In the genomic region with DNA sequence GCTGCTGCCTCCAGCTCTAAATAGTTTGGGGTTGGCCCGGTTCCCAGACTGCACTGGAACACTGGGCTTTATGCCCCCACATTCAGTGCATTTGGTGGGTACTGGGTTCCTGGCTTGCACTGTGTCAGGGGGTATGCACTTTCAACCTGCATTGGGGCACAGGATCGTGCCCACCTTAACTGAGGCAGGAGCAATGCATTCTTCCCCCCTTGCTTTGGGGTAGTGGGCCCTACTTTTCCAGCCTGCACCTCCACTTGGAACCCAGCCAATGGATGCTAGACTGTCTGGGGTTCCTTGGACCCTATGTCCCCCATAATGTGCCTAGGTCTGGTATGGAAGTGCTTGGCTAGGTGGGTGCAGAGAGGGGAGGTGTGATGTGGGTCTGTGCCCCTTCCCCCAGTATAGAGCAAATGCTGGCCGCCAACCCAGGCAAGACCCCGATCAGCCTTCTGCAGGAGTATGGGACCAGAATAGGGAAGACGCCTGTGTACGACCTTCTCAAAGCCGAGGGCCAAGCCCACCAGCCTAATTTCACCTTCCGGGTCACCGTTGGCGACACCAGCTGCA, we compare ENCODE assay signal across 10 cellular contexts. TPM values are rescaled to one million over a fixed set of nuclear protein-coding genes. Genes with fewer than 3 reads are reported as not detected.
DNase-seq lines count a peak whose midpoint lies in the region; ATAC-seq, FAIRE-seq and TF ChIP-seq lines count a peak whose summit lies in the region.
"Had no signal": no experiment of that assay in that cellular context is flagged by ENCODE, and none has a peak within 500 bp of the region (broad histone marks: within the 10 kb centered on the region; RNA-seq: fewer than 3 reads in every experiment).

No MANE protein-coding gene starts in this region.

- no peak for TF ChIP-seq POLR2A in A549 (IDR thresholded peaks at IDR 0.05; ENCODE audit: low read length)
- TF ChIP-seq POLR2A in breast epithelium (IDR thresholded peaks at IDR 0.05): no peak

- no peak for TF ChIP-seq RAD21 in A549 (conservative IDR thresholded peaks at IDR 0.05 in 1 of 2, IDR thresholded peaks at IDR 0.05 in 1 of 2)

- ATAC-seq in A549 (no peak), HG02678 (IDR thresholded peaks at IDR 0.05; ENCODE audit: unreplicated experiment) (no peak), GM19455 (IDR thresholded peaks at IDR 0.05; ENCODE audit: unreplicated experiment) (no peak)

- 74% methylated on average over 9 of the region's 10 CpGs for WGBS in A549 (ENCODE audit: missing lambda C conversion rate)

- peak overlapping the region; percentile 96 for H3K9ac ChIP-seq in HUES6 (ENCODE audit: low read length)
- peak overlapping the region; percentile 82 to 85 for H3K9ac ChIP-seq in mucosa of rectum (ENCODE audit: low read depth in 1 of 2, low read length in 2 of 2)

- intact Hi-C loops in breast epithelium (cut with DNase I; ENCODE audit: low total_unique reads): no loop called here

- H3K27ac ChIP-seq in A549 (peak overlapping the region; percentile 94 to 96), HUES6 (ENCODE audit: low read depth, low read length) (peak overlapping the region; percentile 93), breast epithelium (peak overlapping the region; percentile 99 to 100), mucosa of rectum (ENCODE audit: low read depth in 2 of 2, low read length in 2 of 2) (peak overlapping the region; percentile 97 to 98)

- H3K4me1 ChIP-seq in A549: peaks cover 38% of the 10 kb centered on the region
- H3K4me1 ChIP-seq in HUES6 (ENCODE audit: control insufficient read depth, insufficient read depth, low read length): peaks cover 24% of the 10 kb centered on the region
- peaks cover 7 to 8% of the 10 kb centered on the region in 2 donors for H3K4me1 ChIP-seq in breast epithelium
- H3K4me1 ChIP-seq in mucosa of rectum (ENCODE audit: control insufficient read depth in 2 of 2, insufficient read depth in 2 of 2, low read length in 2 of 2): peaks cover 19 to 23% of the 10 kb centered on the region in 2 donors

- DNase-seq in A549 (ENCODE audit: low read depth in 1 of 2, low spot score in 1 of 2) (no peak), breast epithelium (ENCODE audit: low spot score in 2 of 2) (no peak), NOMO-1 (lab: John Stamatoyannopoulos, UW; ENCODE audit: unreplicated experiment in 2 of 2) (no peak), NCI-H187 treated with DMSO at 0.1 percent for 48 hours (lab: John Stamatoyannopoulos, UW) (no peak)

- H3K27me3 ChIP-seq in HUES6 (ENCODE audit: control insufficient read depth, insufficient read depth, low read length) (no peaks in the 10 kb centered on the region), breast epithelium (no peaks in the 10 kb centered on the region), mucosa of rectum (ENCODE audit: control insufficient read depth in 2 of 2, insufficient read depth in 2 of 2, low read length in 2 of 2) (no peaks in the 10 kb centered on the region)

- TF ChIP-seq CTCF in A549 (IDR thresholded peaks at IDR 0.05) (no peak), breast epithelium (IDR thresholded peaks at IDR 0.05) (no peak)

- H3K36me3 ChIP-seq in HUES6 (ENCODE audit: control insufficient read depth, insufficient read depth, low read length) (peaks cover 38% of the 10 kb centered on the region), breast epithelium (no peaks in the 10 kb centered on the region), mucosa of rectum (ENCODE audit: control insufficient read depth in 2 of 2, insufficient read depth in 2 of 2, low read length in 2 of 2) (peaks cover 18 to 19% of the 10 kb centered on the region in 2 donors)

- H3K4me3 ChIP-seq in A549 (peak overlapping the region; percentile 64), HUES6 (ENCODE audit: low read depth, low read length) (peak overlapping the region; percentile 76), breast epithelium (peak overlapping the region; percentile 63 to 70 (median 66)), mucosa of rectum (ENCODE audit: low read length in 2 of 2) (peak overlapping the region; percentile 91 to 94)

- CTCF ChIA-PET in A549 (lab: Yijun Ruan, JAX): interaction anchor here (0.6 to 13.1 kb wide), 9 partner anchors 17 to 181 kb away, joined by 3 to 169 read pairs (median 5); partner anchors contain the start of genes AAAS and ATP5MC2

- no peak for FAIRE-seq in A549 (lab: Jason Lieb, UNC)

- POLR2A ChIA-PET in A549 (lab: Yijun Ruan, JAX): interaction anchor here (0.6 to 3.2 kb wide), 22 partner anchors 7 to 597 kb away, joined by 3 to 34 read pairs (median 5); partner anchors contain the start of genes AAAS, ATP5MC2, EIF4B and KRT8

- peak overlapping the region; percentile 91 for H3K4me2 ChIP-seq in A549

- H3K9me3 ChIP-seq in A549 (no peaks in the 10 kb centered on the region), HUES6 (ENCODE audit: control insufficient read depth, insufficient read depth, low read depth, low read length) (no peaks in the 10 kb centered on the region), breast epithelium (no peaks in the 10 kb centered on the region), mucosa of rectum (ENCODE audit: control insufficient read depth in 2 of 2, low read length in 2 of 2) (no peaks in the 10 kb centered on the region)

- no peak for TF ChIP-seq EP300 in A549 (IDR thresholded peaks at IDR 0.05)

TF ChIP-seq in A549, 52 proteins besides CTCF, POLR2A, EP300 and RAD21:
- TF ChIP-seq MAFK (IDR thresholded peaks at IDR 0.05; ENCODE audit: partially characterized antibody) (no peak), JUN (IDR thresholded peaks at IDR 0.05) (peak in 1 of 2 experiments; percentile 69; a peak in 2 of 5 replicates), ZSCAN20 (CRISPR knock-in tag; IDR thresholded peaks at IDR 0.05) (no peak), REST (IDR thresholded peaks at IDR 0.05) (no peak), FOXS1 (CRISPR knock-in tag; IDR thresholded peaks at IDR 0.05) (no peak), MYC (IDR thresholded peaks at IDR 0.05; ENCODE audit: borderline replicate concordance, low read length) (no peak), EHF (CRISPR knock-in tag; IDR thresholded peaks at IDR 0.05) (no peak), CHD2 (IDR thresholded peaks at IDR 0.05; ENCODE audit: low read length, partially characterized antibody) (no peak), SMC3 (IDR thresholded peaks at IDR 0.05) (no peak), RCOR1 (IDR thresholded peaks at IDR 0.05; ENCODE audit: low read depth, low read length) (no peak), HOXB13 (CRISPR knock-in tag; IDR thresholded peaks at IDR 0.05; ENCODE audit: low read depth) (0 out of 2 replicates have a peak, but pooled peaks have one; percentile 1)
- TF ChIP-seq, protein P1, sequence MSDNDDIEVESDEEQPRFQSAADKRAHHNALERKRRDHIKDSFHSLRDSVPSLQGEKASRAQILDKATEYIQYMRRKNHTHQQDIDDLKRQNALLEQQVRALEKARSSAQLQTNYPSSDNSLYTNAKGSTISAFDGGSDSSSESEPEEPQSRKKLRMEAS (IDR thresholded peaks at IDR 0.05): no peak; the same call in 1 of the 2 replicates

RNA-seq across cellular contexts. Expression of gene TARBP2, which starts 0.6 kb away (rescaled TPM):
- 41.5 and 51.2 TPM in 2 replicates for polyA plus RNA-seq in A549 (2011; rRNA removed)
- 91.9 and 106 TPM in 2 replicates for polyA plus RNA-seq in A549 (2012; cell fraction: cytosol; rRNA removed)
- polyA plus RNA-seq in A549 (2012; cell fraction: nucleus; rRNA removed): 170 and 176 TPM in 2 replicates
- polyA plus RNA-seq in A549 (2017; fragmentation: RNase III; extraction: RNeasy Plus Mini Kit Qiagen cat#74134 plus additional on column Dnase treatment): 43.7 to 50.4 TPM (median 49.9 TPM) in 3 replicates
- polyA minus RNA-seq in A549 (2011; rRNA and poly(A)+ RNA removed): 39.4 and 49.2 TPM in 2 replicates
- 10 to 100 TPM; 24.8 to 45.1 (median 37.0) TPM for total RNA-seq in breast epithelium

RNA-seq across cellular contexts. Expression of gene MAP3K12, which starts 2.4 kb away (rescaled TPM):
- 21.9 and 30.6 TPM in 2 replicates for polyA plus RNA-seq in A549 (2011; rRNA removed)
- polyA plus RNA-seq in A549 (2012; cell fraction: cytosol; rRNA removed): 20.1 and 23.0 TPM in 2 replicates
- polyA plus RNA-seq in A549 (2012; cell fraction: nucleus; rRNA removed): 110 and 113 TPM in 2 replicates
- 14.0 to 18.7 TPM (median 16.1 TPM) in 3 replicates for polyA plus RNA-seq in A549 (2017; fragmentation: RNase III; extraction: RNeasy Plus Mini Kit Qiagen cat#74134 plus additional on column Dnase treatment)
- 29.2 and 40.6 TPM in 2 replicates for polyA minus RNA-seq in A549 (2011; rRNA and poly(A)+ RNA removed)
- 10 to 100 TPM; 16.4 to 28.8 (median 24.6) TPM for total RNA-seq in breast epithelium

RNA-seq across cellular contexts. Expression of gene NPFF, which starts 5.6 kb away (rescaled TPM):
- polyA plus RNA-seq in A549 (2011; rRNA removed) (0.17 TPM in 1 of 2 replicates, not detected in the other), A549 (2017; fragmentation: RNase III; extraction: RNeasy Plus Mini Kit Qiagen cat#74134 plus additional on column Dnase treatment) (not detected in 3 replicates)
- 0.26 and 0.46 TPM in 2 replicates for polyA plus RNA-seq in A549 (2012; cell fraction: cytosol; rRNA removed)
- 1.4 and 1.6 TPM in 2 replicates for polyA plus RNA-seq in A549 (2012; cell fraction: nucleus; rRNA removed)
- not detected in 2 replicates for polyA minus RNA-seq in A549 (2011; rRNA and poly(A)+ RNA removed)
- under 1 TPM in 1 of 3 donors, not detected in 2; 0.98 TPM for total RNA-seq in breast epithelium
- total RNA-seq: renal cortical epithelial cell; T-helper 1 cell treated with Interleukin-12 subunit alpha and Interleukin-12 subunit beta and Interleukin-4 antibody, amounts not matched to agents 30 ng/mL and 1 ng/mL, for 36 hours had no signal

RNA-seq across cellular contexts. Expression of gene PCBP2, which starts 49.8 kb away (rescaled TPM):
- polyA plus RNA-seq in A549 (2011; rRNA removed): 367 and 604 TPM in 2 replicates
- 705 and 750 TPM in 2 replicates for polyA plus RNA-seq in A549 (2012; cell fraction: cytosol; rRNA removed)
- polyA plus RNA-seq in A549 (2012; cell fraction: nucleus; rRNA removed): 500 and 631 TPM in 2 replicates
- polyA plus RNA-seq in A549 (2017; fragmentation: RNase III; extraction: RNeasy Plus Mini Kit Qiagen cat#74134 plus additional on column Dnase treatment): 546 to 553 TPM (median 551 TPM) in 3 replicates
- 1,540 and 1,566 TPM in 2 replicates for polyA minus RNA-seq in A549 (2011; rRNA and poly(A)+ RNA removed)
- total RNA-seq in breast epithelium: 100 to 1,000 TPM; 512 to 722 (median 529) TPM
